In the genomic region with DNA sequence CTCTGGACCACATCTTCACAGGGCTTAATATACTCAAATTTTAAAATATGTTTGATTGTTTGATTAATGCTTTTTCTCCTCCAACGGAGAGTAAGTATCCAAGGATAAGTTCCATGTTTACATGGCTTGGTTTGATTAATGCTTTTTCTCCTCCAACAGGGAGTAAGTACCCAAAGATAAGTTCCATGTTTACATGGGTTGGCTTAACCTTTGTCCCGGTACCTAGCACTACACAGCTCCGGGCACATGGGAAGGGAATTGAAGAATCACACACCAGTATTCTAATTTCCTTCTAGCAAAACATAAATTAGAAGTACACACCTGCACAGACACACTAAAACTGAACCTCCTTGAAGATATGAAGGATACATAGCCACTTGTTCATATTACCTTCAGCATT, we compare ENCODE assay signal across 20 cellular contexts.
"Had no signal": no experiment of that assay in that cellular context is flagged by ENCODE, and none has a peak within 500 bp of the region (broad histone marks: within the 10 kb centered on the region; RNA-seq: fewer than 3 reads in every experiment).

No MANE protein-coding gene starts in this region.

- H3K27me3 ChIP-seq: esophagus muscularis mucosa, spleen, upper lobe of right lung had no signal

- ATAC-seq: upper lobe of right lung had no signal

- H3K27ac ChIP-seq: esophagus muscularis mucosa, spleen, upper lobe of right lung had no signal

- H3K4me3 ChIP-seq: esophagus muscularis mucosa, spleen, upper lobe of right lung had no signal

- FAIRE-seq: frontal cortex had no signal

- H3K9me3 ChIP-seq: esophagus muscularis mucosa, spleen, upper lobe of right lung had no signal

- DNase-seq: activated CD4-positive, alpha-beta memory T cell treated with anti-CD3 and anti-CD28 coated beads for 36 hours; activated CD4-positive, alpha-beta T cell treated with anti-CD3 and anti-CD28 coated beads for 48 hours; activated naive CD4-positive, alpha-beta T cell treated with anti-CD3 and anti-CD28 coated beads for 36 hours; activated T-cell treated with anti-CD3 and anti-CD28 coated beads, Interleukin-2, amount 50 U/mL, for 48 hours; anterior cingulate cortex; caudate nucleus; dermis blood vessel endothelial cell; effector memory CD4-positive, alpha-beta T cell; glutamatergic neuron; hippocampal formation; kidney glomerular epithelial cell; occipital lobe; posterior cingulate gyrus; retina; spleen; stimulated activated CD4-positive, alpha-beta T cell treated with anti-CD3 and anti-CD28 coated beads, Interleukin-4, amount 100 ng/mL, for 1 hour; stimulated activated naive CD4-positive, alpha-beta T cell treated with Interleukin-2 at 50 U/mL for 16 hours; upper lobe of right lung had no signal
